12 cellular contexts compared by ENCODE assay signal in genomic region chr17:75503337-75503950, GRCh38.
"Had no signal": no experiment of that assay in that cellular context is flagged by ENCODE, and none has a peak within 500 bp of the region (broad histone marks: within the 10 kb centered on the region; RNA-seq: fewer than 3 reads in every experiment).

No MANE protein-coding gene starts in this region.

- H3K4me3 ChIP-seq: adrenal gland, breast epithelium, esophagus squamous epithelium, gastrocnemius medialis, heart right ventricle, lung, right lobe of liver, skin epidermis, stomach, testis had no signal

- H3K27me3 ChIP-seq: adrenal gland, breast epithelium, esophagus squamous epithelium, gastrocnemius medialis, heart right ventricle, right lobe of liver, stomach, testis had no signal

- DNase-seq: esophagus squamous epithelium, occipital lobe, SW 1271, testis had no signal

- H3K9me3 ChIP-seq: adrenal gland, breast epithelium, esophagus squamous epithelium, gastrocnemius medialis, heart right ventricle, right lobe of liver, stomach, testis had no signal

- H3K36me3 ChIP-seq: breast epithelium had no signal

- H3K27ac ChIP-seq: breast epithelium had no signal
